1 cellular context compared by ENCODE assay signal in genomic region chr15:101136381-101137268, GRCh38.
TF ChIP-seq lines count a peak whose summit lies in the region.

No MANE protein-coding gene starts in this region.

TF ChIP-seq in IMR-90, 13 proteins besides CTCF, POLR2A, EP300 and RAD21 (continued from another document):
- no peak for TF ChIP-seq USF2 (IDR thresholded peaks at IDR 0.05; ENCODE audit: low read depth, low read length)
- no peak for TF ChIP-seq MAZ (IDR thresholded peaks at IDR 0.05; ENCODE audit: borderline replicate concordance, low read depth, low read length)
- TF ChIP-seq MXI1 (IDR thresholded peaks at IDR 0.05; ENCODE audit: borderline replicate concordance, low read depth, low read length): no peak
- no peak for TF ChIP-seq FOS (IDR thresholded peaks at IDR 0.05; ENCODE audit: low read depth, low read length)
- TF ChIP-seq MAFK (IDR thresholded peaks at IDR 0.05; ENCODE audit: low read depth, low read length): no peak
